Comparison of ENCODE assay signal across 8 cellular contexts in the genomic region with DNA sequence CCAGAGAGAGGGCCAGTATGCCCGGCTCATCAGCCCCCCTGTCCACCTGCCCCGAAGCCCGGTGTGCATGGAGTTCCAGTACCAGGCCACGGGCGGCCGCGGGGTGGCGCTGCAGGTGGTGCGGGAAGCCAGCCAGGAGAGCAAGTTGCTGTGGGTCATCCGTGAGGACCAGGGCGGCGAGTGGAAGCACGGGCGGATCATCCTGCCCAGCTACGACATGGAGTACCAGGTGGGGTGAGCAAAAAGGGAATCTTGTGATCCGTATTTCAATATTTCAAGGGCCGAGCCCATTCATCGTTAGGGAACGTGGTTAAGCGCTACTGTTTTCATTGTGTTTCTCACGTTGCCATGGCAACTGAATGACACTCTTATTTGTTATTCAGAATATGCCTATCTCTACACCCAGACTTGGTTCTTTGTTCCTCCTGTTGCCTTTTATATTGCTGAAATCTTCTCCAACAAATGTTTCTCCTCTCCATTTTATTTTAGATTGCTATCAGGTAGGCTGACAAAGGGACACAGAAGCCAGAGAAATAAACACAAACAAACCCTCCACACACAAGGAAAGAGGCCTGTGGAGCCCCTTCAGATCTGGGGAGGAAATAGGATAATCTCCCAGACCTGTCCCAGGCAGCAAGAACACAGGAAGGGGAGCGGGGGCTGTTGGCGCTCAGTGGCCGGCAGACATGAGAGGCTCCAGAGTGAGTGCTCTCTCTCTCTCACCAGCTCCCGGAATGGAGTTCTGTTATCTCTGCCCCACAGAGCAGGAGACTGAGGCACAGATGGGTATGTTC.
DNase-seq lines count a peak whose midpoint lies in the region; ATAC-seq and TF ChIP-seq lines count a peak whose summit lies in the region.

No MANE protein-coding gene starts in this region.

- H3K27ac Mint-ChIP-seq in mesothelial cell of epicardium, result peak overlapping the region; percentile 90

- H3K36me3 Mint-ChIP-seq in mesothelial cell of epicardium, result no peaks in the 10 kb centered on the region

- peaks cover 15% of the 10 kb centered on the region for H3K4me1 ChIP-seq in RWPE2 (ENCODE audit: insufficient read depth, poor library complexity, severe bottlenecking)

- H3K27me3 ChIP-seq in RWPE2 (ENCODE audit: insufficient read depth, poor library complexity, severe bottlenecking), result no peaks in the 10 kb centered on the region

- peak overlapping the region; percentile 46 for H3K27ac ChIP-seq in RWPE2 (ENCODE audit: poor library complexity, severe bottlenecking)

- H3K4me3 Mint-ChIP-seq in mesothelial cell of epicardium, result no peak overlapping the region

- no peaks in the 10 kb centered on the region for H3K9me3 ChIP-seq in RWPE2 (ENCODE audit: severe bottlenecking)

- no peaks in the 10 kb centered on the region for H3K36me3 ChIP-seq in RWPE2 (ENCODE audit: low read depth)

- no peaks in the 10 kb centered on the region for H3K9me3 Mint-ChIP-seq in mesothelial cell of epicardium

- ATAC-seq in RWPE2 (ENCODE audit: low read depth), result peak; percentile 88

- DNase-seq in stimulated activated CD4-positive, alpha-beta T cell treated with anti-CD3 and anti-CD28 coated beads, Interleukin-12 subunit alpha, Interleukin-12 subunit beta, amount 100 ng/mL, for 48 hours (ENCODE audit: low read depth in 2 of 3, low spot score in 1 of 3), result peak; percentile 3 to 33 (median 11)
- DNase-seq in stimulated activated CD4-positive, alpha-beta T cell treated with anti-CD3 and anti-CD28 coated beads, Interleukin-4, amount 100 ng/mL, for 4 hours, result no peak
- DNase-seq in RWPE2 (ENCODE audit: low spot score) (peak; percentile 64), epithelial cell of esophagus (ENCODE audit: low read depth) (peak; percentile 86), mesothelial cell of epicardium (ENCODE audit: low spot score in 2 of 2, unreplicated experiment in 2 of 2) (peak in 1 of 2 experiments; percentile 58), NCI-H2081 treated with DMSO at 0.1 percent for 48 hours (lab: John Stamatoyannopoulos, UW) (no peak), NCI-H2029 treated with DMSO at 0.1 percent for 48 hours (lab: John Stamatoyannopoulos, UW) (no peak), NCI-H1436 (lab: John Stamatoyannopoulos, UW) (no peak)

- peaks cover 47% of the 10 kb centered on the region for H3K4me1 Mint-ChIP-seq in mesothelial cell of epicardium

- H3K27me3 Mint-ChIP-seq in mesothelial cell of epicardium (ENCODE audit: low read depth), result no peaks in the 10 kb centered on the region

- H3K4me3 ChIP-seq in RWPE2 (ENCODE audit: severe bottlenecking), result no peak overlapping the region
- no peak overlapping the region for H3K4me3 ChIP-seq in epithelial cell of esophagus (ENCODE audit: low read length)

- TF ChIP-seq CTCF in RWPE2 (IDR thresholded peaks at IDR 0.05; ENCODE audit: poor library complexity, severe bottlenecking), result peak; percentile 35
- peak; percentile 63 for TF ChIP-seq CTCF in epithelial cell of esophagus (IDR thresholded peaks at IDR 0.05; ENCODE audit: insufficient read depth, low read depth, low read length, missing control alignments)
- TF ChIP-seq CTCF in mesothelial cell of epicardium (IDR thresholded peaks at IDR 0.05; ENCODE audit: unreplicated experiment), result peak; percentile 56

Comparison
In these comparisons a context has a peak if more than half of its experiments do, and no peak if none do; other contexts are left out.
1. DNase-seq: peak in stimulated activated CD4-positive, alpha-beta T cell treated with anti-CD3 and anti-CD28 coated beads, Interleukin-12 subunit alpha, Interleukin-12 subunit beta, amount 100 ng/mL, for 48 hours (3 of 3), RWPE2 (single experiment) and epithelial cell of esophagus (single experiment); none in stimulated activated CD4-positive, alpha-beta T cell treated with anti-CD3 and anti-CD28 coated beads, Interleukin-4, amount 100 ng/mL, for 4 hours (0 of 2), NCI-H2081 treated with DMSO at 0.1 percent for 48 hours (single experiment), NCI-H2029 treated with DMSO at 0.1 percent for 48 hours (single experiment) and NCI-H1436 (single experiment).
2. Peak in every context shown above with its lines, with median percentiles within 50 percentile points of each other: CTCF ChIP-seq.